11 cellular contexts compared by ENCODE assay signal in the genomic region with DNA sequence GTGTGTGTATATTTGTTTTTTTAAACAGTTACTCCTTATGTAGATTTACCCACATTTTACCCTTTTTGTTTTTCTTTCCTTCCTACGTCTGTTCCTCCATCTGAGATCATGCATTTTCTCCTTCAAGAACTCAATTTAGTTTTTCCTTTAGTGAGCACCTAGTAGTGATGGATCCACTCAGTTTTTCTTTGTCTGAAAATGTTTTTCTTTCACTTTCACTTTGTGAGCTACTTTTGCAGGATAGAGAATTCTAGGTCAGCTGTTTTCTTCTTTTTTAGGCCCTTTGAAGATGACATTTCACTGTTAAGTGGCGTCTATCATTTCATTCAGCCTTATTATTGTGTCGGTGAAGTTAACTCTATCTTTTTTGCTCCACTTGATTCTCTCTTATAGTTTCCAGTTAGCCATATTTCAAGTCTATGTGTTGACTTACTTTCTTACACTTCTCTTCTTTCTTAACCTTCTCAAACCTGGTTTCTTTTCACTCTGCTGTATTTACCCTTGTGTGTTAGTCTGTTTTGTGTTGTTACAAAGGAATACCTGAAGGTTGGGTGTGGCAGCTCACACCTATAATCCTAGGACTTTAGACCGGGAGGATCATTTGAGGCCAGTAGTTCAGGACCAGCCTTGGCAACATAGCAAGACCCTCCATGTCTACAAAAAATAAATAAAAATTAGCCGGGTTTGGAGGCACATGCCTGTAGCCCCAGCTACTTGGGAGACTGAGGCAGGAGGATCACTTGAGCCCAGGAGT. TPM values are rescaled to one million over a fixed set of nuclear protein-coding genes. Genes with fewer than 3 reads are reported as not detected.
DNase-seq lines count a peak whose midpoint lies in the region; ATAC-seq and TF ChIP-seq lines count a peak whose summit lies in the region.
"Had no signal": no experiment of that assay in that cellular context is flagged by ENCODE, and none has a peak within 500 bp of the region (broad histone marks: within the 10 kb centered on the region; RNA-seq: fewer than 3 reads in every experiment).

No MANE protein-coding gene starts in this region.

- H3F3A ChIP-seq in Loucy (ENCODE audit: low read depth) = no peaks in the 10 kb centered on the region; the same call in 1 of the 2 replicates

- peak overlapping the region in 7 of 8 donors; percentile 13 to 81 (median 58) for H3K4me3 Mint-ChIP-seq in naive B cell

- H3K4me1 ChIP-seq in Loucy (ENCODE audit: insufficient read depth, low read length, poor library complexity, severe bottlenecking) = peaks cover 16% of the 10 kb centered on the region
- H3K4me1 ChIP-seq: psoas muscle had no signal

- H3K36me3 Mint-ChIP-seq in naive B cell = no peaks in the 10 kb centered on the region

- H2AFZ ChIP-seq in Loucy (ENCODE audit: low read length) = peak overlapping the region; percentile 72

- H3K9me2 ChIP-seq in Loucy (replicated peaks; ENCODE audit: low read depth, low read length) = no peaks in the 10 kb centered on the region

- no peaks in the 10 kb centered on the region for H3K27me3 Mint-ChIP-seq in naive B cell

- H3K27me3 ChIP-seq in Loucy (ENCODE audit: insufficient read depth, low read length, poor library complexity, severe bottlenecking) = no peaks in the 10 kb centered on the region

- H3K27ac Mint-ChIP-seq in naive B cell = peak overlapping the region in 2 of 6 donors; percentile 40 to 52

- peaks cover 32% of the 10 kb centered on the region for H3K36me3 ChIP-seq in Loucy (ENCODE audit: insufficient read depth, low read length)

- peak; percentile 8 for DNase-seq in EH (ENCODE audit: low read depth)
- peak; percentile 41 for DNase-seq in astrocyte of the spinal cord (ENCODE audit: low read depth, low spot score)
- DNase-seq in naive B cell = no peak
- no peak for DNase-seq in COLO829 (ENCODE audit: low spot score)
- no peak for DNase-seq in NCI-H2227 treated with DMSO at 0.1 percent for 48 hours (lab: John Stamatoyannopoulos, UW)
- DNase-seq in NCI-H2081 (lab: John Stamatoyannopoulos, UW) = no peak
- DNase-seq: activated gamma-delta T cell treated with Interleukin-2 at 50 U/mL for 16 hours, DMS153, psoas muscle had no signal

- peaks cover 12 to 21% (median 14%) of the 10 kb centered on the region in 3 donors for H3K4me1 Mint-ChIP-seq in naive B cell

- peak overlapping the region; percentile 56 for H3K9ac ChIP-seq in Loucy (ENCODE audit: low read depth, low read length, poor library complexity, severe bottlenecking)

- no peaks in the 10 kb centered on the region for H3K79me2 ChIP-seq in Loucy (ENCODE audit: insufficient read depth, low read length)

- ATAC-seq in naive B cell (ENCODE audit: low read depth in 2 of 2) (no peak), HG02981 (IDR thresholded peaks at IDR 0.05; ENCODE audit: unreplicated experiment) (no peak)
- ATAC-seq: psoas muscle had no signal

- TF ChIP-seq CTCF in Loucy (conservative IDR thresholded peaks at IDR 0.05; ENCODE audit: low read length) = no peak
- no peak for TF ChIP-seq CTCF in astrocyte of the spinal cord (IDR thresholded peaks at IDR 0.05; ENCODE audit: low read depth, low read length)

- peak overlapping the region; percentile 62 for H3K4me3 ChIP-seq in Loucy (ENCODE audit: low read length, poor library complexity, severe bottlenecking)
- no peak overlapping the region for H3K4me3 ChIP-seq in astrocyte of the spinal cord (ENCODE audit: low read depth, low read length)
- H3K4me3 ChIP-seq: psoas muscle had no signal

- in situ Hi-C loops in astrocyte of the spinal cord (cut with HindIII; ENCODE audit: low sequenced_read_pairs) = no loop called here

- H3K4me2 ChIP-seq in Loucy (ENCODE audit: low read depth, low read length, poor library complexity, severe bottlenecking) = peak overlapping the region; percentile 74

- H4K20me1 ChIP-seq in Loucy (ENCODE audit: insufficient read depth, low read length, poor library complexity, severe bottlenecking) = no peaks in the 10 kb centered on the region

- no peaks in the 10 kb centered on the region for H3K9me3 ChIP-seq in Loucy (ENCODE audit: insufficient read depth, low read depth, low read length)
- H3K9me3 ChIP-seq: psoas muscle had no signal

- H3K9me3 Mint-ChIP-seq in naive B cell = no peaks in the 10 kb centered on the region

RNA-seq across cellular contexts. Expression of a gene that starts 55.8 kb away (rescaled TPM):
- 1 to 10 TPM; 2.0 to 6.4 (median 3.2) TPM for polyA plus RNA-seq in naive B cell (ENCODE audit: low read depth in 6 of 6)

Comparison
In these comparisons a context has a peak if more than half of its experiments do, and no peak if none do; other contexts are left out.
1. DNase-seq: peak in EH (single experiment) and astrocyte of the spinal cord (single experiment); none in naive B cell (single experiment), COLO829 (single experiment), NCI-H2227 treated with DMSO at 0.1 percent for 48 hours (single experiment) and NCI-H2081 (0 of 2).